8 cellular contexts compared by ENCODE assay signal in genomic region chr12:67827820-67828383, GRCh38.
DNase-seq lines count a peak whose midpoint lies in the region; ATAC-seq, FAIRE-seq and TF ChIP-seq lines count a peak whose summit lies in the region.

No MANE protein-coding gene starts in this region.

- H3K27ac Mint-ChIP-seq in astrocyte (ENCODE audit: unreplicated experiment), result peak overlapping the region; percentile 100
- H3K27ac Mint-ChIP-seq in naive thymus-derived CD8-positive, alpha-beta T cell, result peak overlapping the region in 1 of 10 donors; percentile 10

- H3K4me3 ChIP-seq in Loucy (ENCODE audit: low read length, poor library complexity, severe bottlenecking), result no peak overlapping the region
- peak overlapping the region; percentile 62 for H3K4me3 ChIP-seq in astrocyte (ENCODE audit: insufficient read depth, low read depth, low read length)

- H3K27me3 ChIP-seq in Loucy (ENCODE audit: insufficient read depth, low read length, poor library complexity, severe bottlenecking) (no peaks in the 10 kb centered on the region), astrocyte (ENCODE audit: insufficient read depth, low read length) (no peaks in the 10 kb centered on the region)

- FAIRE-seq in astrocyte (lab: Jason Lieb, UNC), result peak; percentile 81

- no peaks in the 10 kb centered on the region for H3F3A ChIP-seq in Loucy (ENCODE audit: low read depth)

- H2AFZ ChIP-seq in Loucy (ENCODE audit: low read length) (0 out of 2 replicates have a peak overlapping the region, but pooled peaks have one; percentile 6), astrocyte (ENCODE audit: low read depth, low read length) (peak overlapping the region; percentile 51)

- H3K4me2 ChIP-seq in Loucy (ENCODE audit: low read depth, low read length, poor library complexity, severe bottlenecking) (no peak overlapping the region), astrocyte (ENCODE audit: low read length) (peak overlapping the region; percentile 87)

- H3K79me2 ChIP-seq in Loucy (ENCODE audit: insufficient read depth, low read length) (no peaks in the 10 kb centered on the region), astrocyte (ENCODE audit: insufficient read depth, low read length) (no peaks in the 10 kb centered on the region)

- H3K4me1 Mint-ChIP-seq in astrocyte (ENCODE audit: low read depth, unreplicated experiment), result peaks cover 32% of the 10 kb centered on the region
- peaks cover 0 to 3% (median 2%) of the 10 kb centered on the region in 4 donors for H3K4me1 Mint-ChIP-seq in naive thymus-derived CD8-positive, alpha-beta T cell

- H3K27me3 Mint-ChIP-seq in astrocyte (ENCODE audit: low read depth, unreplicated experiment), result no peaks in the 10 kb centered on the region
- no peaks in the 10 kb centered on the region for H3K27me3 Mint-ChIP-seq in naive thymus-derived CD8-positive, alpha-beta T cell

- TF ChIP-seq CTCF in Loucy (conservative IDR thresholded peaks at IDR 0.05; ENCODE audit: low read length) (no peak), astrocyte (IDR thresholded peaks at IDR 0.05; ENCODE audit: insufficient read depth, low read depth, low read length) (no peak)

- peak; percentile 65 for ATAC-seq in GM19395 (IDR thresholded peaks at IDR 0.05; ENCODE audit: unreplicated experiment)
- no peak for ATAC-seq in GM18502 (IDR thresholded peaks at IDR 0.05; ENCODE audit: poor library complexity, unreplicated experiment)
- no peak for ATAC-seq in naive thymus-derived CD8-positive, alpha-beta T cell

- peak; percentile 99 for DNase-seq in astrocyte (ENCODE audit: low read depth)
- peak; percentile 96 for DNase-seq in kidney glomerular epithelial cell (lab: John Stamatoyannopoulos, UW)
- DNase-seq in stimulated activated CD4-positive, alpha-beta T cell treated with anti-CD3 and anti-CD28 coated beads, Interleukin-4, amount 100 ng/mL, for 24 hours, result peak; percentile 76
- no peak for DNase-seq in NOMO-1 (lab: John Stamatoyannopoulos, UW; ENCODE audit: unreplicated experiment in 2 of 2)
- no peak for DNase-seq in naive thymus-derived CD8-positive, alpha-beta T cell

- H3K36me3 ChIP-seq in Loucy (ENCODE audit: insufficient read depth, low read length) (no peaks in the 10 kb centered on the region), astrocyte (ENCODE audit: insufficient read depth, low read length) (no peaks in the 10 kb centered on the region)

- no peaks in the 10 kb centered on the region for H3K36me3 Mint-ChIP-seq in astrocyte (ENCODE audit: low read depth, unreplicated experiment)
- no peaks in the 10 kb centered on the region for H3K36me3 Mint-ChIP-seq in naive thymus-derived CD8-positive, alpha-beta T cell

- H4K20me1 ChIP-seq in Loucy (ENCODE audit: insufficient read depth, low read length, poor library complexity, severe bottlenecking) (no peaks in the 10 kb centered on the region), astrocyte (ENCODE audit: insufficient read depth, low read length) (no peaks in the 10 kb centered on the region)

- peak overlapping the region; percentile 98 for H3K27ac ChIP-seq in astrocyte (ENCODE audit: low read depth, low read length)

- no peaks in the 10 kb centered on the region for H3K4me1 ChIP-seq in Loucy (ENCODE audit: insufficient read depth, low read length, poor library complexity, severe bottlenecking)
- H3K4me1 ChIP-seq in astrocyte (ENCODE audit: insufficient read depth, low read length), result peaks cover 18% of the 10 kb centered on the region

- H3K9me3 Mint-ChIP-seq in astrocyte (ENCODE audit: unreplicated experiment), result no peaks in the 10 kb centered on the region
- no peaks in the 10 kb centered on the region for H3K9me3 Mint-ChIP-seq in naive thymus-derived CD8-positive, alpha-beta T cell

- POLR2A ChIA-PET in naive thymus-derived CD8-positive, alpha-beta T cell (lab: Charles Lee), result no interaction called here

- H3K9ac ChIP-seq in Loucy (ENCODE audit: low read depth, low read length, poor library complexity, severe bottlenecking) (no peak overlapping the region), astrocyte (ENCODE audit: low read length) (peak overlapping the region; percentile 92)

- no peaks in the 10 kb centered on the region for H3K9me3 ChIP-seq in Loucy (ENCODE audit: insufficient read depth, low read depth, low read length)
- no peaks in the 10 kb centered on the region for H3K9me3 ChIP-seq in astrocyte (ENCODE audit: insufficient read depth, low read depth, low read length)

- H3K4me3 Mint-ChIP-seq in astrocyte (ENCODE audit: unreplicated experiment), result peak overlapping the region; percentile 43
- H3K4me3 Mint-ChIP-seq in naive thymus-derived CD8-positive, alpha-beta T cell, result peak overlapping the region in 2 of 10 donors; percentile 1 to 8

- no peaks in the 10 kb centered on the region for H3K9me2 ChIP-seq in Loucy (replicated peaks; ENCODE audit: low read depth, low read length)

Comparison
In these comparisons a context has a peak if more than half of its experiments do, and no peak if none do; other contexts are left out.
1. DNase-seq: peak in astrocyte (single experiment), kidney glomerular epithelial cell (single experiment) and stimulated activated CD4-positive, alpha-beta T cell treated with anti-CD3 and anti-CD28 coated beads, Interleukin-4, amount 100 ng/mL, for 24 hours (single experiment); none in NOMO-1 (0 of 2) and naive thymus-derived CD8-positive, alpha-beta T cell (0 of 10).